Comparison of ENCODE assay signal across 17 cellular contexts in genomic region chr9:107248714-107249113, GRCh38. TPM values are rescaled to one million over a fixed set of nuclear protein-coding genes. Genes with fewer than 3 reads are reported as not detected.
DNase-seq lines count a peak whose midpoint lies in the region; ATAC-seq, FAIRE-seq and TF ChIP-seq lines count a peak whose summit lies in the region.
"Had no signal": no experiment of that assay in that cellular context is flagged by ENCODE, and none has a peak within 500 bp of the region (broad histone marks: within the 10 kb centered on the region; RNA-seq: fewer than 3 reads in every experiment).

No MANE protein-coding gene starts in this region.

- DNase-seq in HFFc6 (no peak), astrocyte (ENCODE audit: low read depth) (no peak), psoas muscle (no peak), GM12891 (ENCODE audit: insufficient read length, low spot score) (no peak)
- DNase-seq in stimulated activated naive CD8-positive, alpha-beta T cell treated with anti-CD3 and anti-CD28 coated beads, Interleukin-15, Interleukin-2, amounts not matched to agents 100 U/mL and 50 U/mL, for 24 hours, result no peak
- no peak for DNase-seq in activated naive CD4-positive, alpha-beta T cell treated with anti-CD3 and anti-CD28 coated beads for 36 hours
- DNase-seq in CD8-positive, alpha-beta memory T cell, result no peak
- DNase-seq: activated CD4-positive, alpha-beta T cell treated with anti-CD3 and anti-CD28 coated beads for 4 hours; activated CD8-positive, alpha-beta memory T cell treated with anti-CD3 and anti-CD28 coated beads, Interleukin-2, amount 50 U/mL, for 48 hours; activated naive CD4-positive, alpha-beta T cell treated with Interleukin-2 at 50 U/mL for 16 hours; AML-193; posterior cingulate gyrus had no signal

- H3K27me3 Mint-ChIP-seq in HFFc6 (ENCODE audit: insufficient read depth), result no peaks in the 10 kb centered on the region; the same call in 1 of the 2 replicates
- H3K27me3 Mint-ChIP-seq in astrocyte (ENCODE audit: low read depth, unreplicated experiment), result no peaks in the 10 kb centered on the region
- H3K27me3 Mint-ChIP-seq in activated naive CD4-positive, alpha-beta T cell treated with anti-CD3 and anti-CD28 coated beads for 36 hours (ENCODE audit: low read depth), result peaks cover 9% of the 10 kb centered on the region
- peaks cover 12 to 14% of the 10 kb centered on the region in 2 donors for H3K27me3 Mint-ChIP-seq in CD8-positive, alpha-beta memory T cell

- peak overlapping the region; percentile 65 for H3K27ac Mint-ChIP-seq in HFFc6
- peak overlapping the region; percentile 99 for H3K27ac Mint-ChIP-seq in astrocyte (ENCODE audit: unreplicated experiment)
- H3K27ac Mint-ChIP-seq in activated naive CD4-positive, alpha-beta T cell treated with anti-CD3 and anti-CD28 coated beads for 36 hours, result no peak overlapping the region
- H3K27ac Mint-ChIP-seq in CD8-positive, alpha-beta memory T cell, result no peak overlapping the region

- no peaks in the 10 kb centered on the region for H3K9me3 Mint-ChIP-seq in HFFc6
- H3K9me3 Mint-ChIP-seq in astrocyte (ENCODE audit: unreplicated experiment), result no peaks in the 10 kb centered on the region
- no peaks in the 10 kb centered on the region for H3K9me3 Mint-ChIP-seq in activated naive CD4-positive, alpha-beta T cell treated with anti-CD3 and anti-CD28 coated beads for 36 hours
- no peaks in the 10 kb centered on the region for H3K9me3 Mint-ChIP-seq in CD8-positive, alpha-beta memory T cell

- no peaks in the 10 kb centered on the region for H4K20me1 ChIP-seq in astrocyte (ENCODE audit: insufficient read depth, low read length)

- H3K4me2 ChIP-seq in astrocyte (ENCODE audit: low read length), result no peak overlapping the region

- H3K36me3 Mint-ChIP-seq in HFFc6 (ENCODE audit: low read depth), result no peaks in the 10 kb centered on the region
- H3K36me3 Mint-ChIP-seq in astrocyte (ENCODE audit: low read depth, unreplicated experiment), result peaks cover 4% of the 10 kb centered on the region
- no peaks in the 10 kb centered on the region for H3K36me3 Mint-ChIP-seq in activated naive CD4-positive, alpha-beta T cell treated with anti-CD3 and anti-CD28 coated beads for 36 hours (ENCODE audit: low read depth)
- H3K36me3 Mint-ChIP-seq in CD8-positive, alpha-beta memory T cell, result peaks cover 0 to 4% (median 0%) of the 10 kb centered on the region in 3 donors

- CTCF ChIA-PET in activated naive CD4-positive, alpha-beta T cell treated with anti-CD3 and anti-CD28 coated beads for 36 hours (lab: Charles Lee), result no interaction called here
- CTCF ChIA-PET in CD8-positive, alpha-beta memory T cell (lab: Charles Lee), result interaction anchor here (0.9 kb wide), 1 partner anchor 21 kb away, joined by 3 read pairs; no protein-coding TSS in a partner anchor

- H3K9me3 ChIP-seq in astrocyte (ENCODE audit: insufficient read depth, low read depth, low read length), result no peaks in the 10 kb centered on the region
- H3K9me3 ChIP-seq in liver (ENCODE audit: control insufficient read depth in 4 of 4, low read length in 3 of 4), result no peaks in the 10 kb centered on the region
- H3K9me3 ChIP-seq in psoas muscle, result no peaks in the 10 kb centered on the region
- H3K9me3 ChIP-seq in CD8-positive, alpha-beta memory T cell (ENCODE audit: low read length), result no peaks in the 10 kb centered on the region
- H3K9me3 ChIP-seq: ascending aorta had no signal

- peak overlapping the region; percentile 60 for H2AFZ ChIP-seq in astrocyte (ENCODE audit: low read depth, low read length)

- H3K9ac ChIP-seq in astrocyte (ENCODE audit: low read length) (no peak overlapping the region), liver (ENCODE audit: low read depth in 1 of 2, low read length in 2 of 2) (no peak overlapping the region)

- peak in 1 of 4 donors; percentile 23 for ATAC-seq in psoas muscle
- ATAC-seq in stimulated activated naive CD8-positive, alpha-beta T cell treated with anti-CD3 and anti-CD28 coated beads, Interleukin-15, Interleukin-2, amounts not matched to agents 100 U/mL and 50 U/mL, for 24 hours, result no peak

- WGBS in liver, result 48% methylated on average over 5 of the region's 5 CpGs
- 25 to 44% (median 29%) methylated on average over 5 of the region's 5 CpGs for WGBS in psoas muscle, 3 donors

- H3K27me3 ChIP-seq in astrocyte (ENCODE audit: insufficient read depth, low read length) (no peaks in the 10 kb centered on the region), liver (ENCODE audit: control insufficient read depth in 4 of 4, insufficient read depth in 4 of 4, low read length in 3 of 4) (no peaks in the 10 kb centered on the region), psoas muscle (ENCODE audit: insufficient read depth in 3 of 3, low read length in 2 of 3) (no peaks in the 10 kb centered on the region)
- no peaks in the 10 kb centered on the region for H3K27me3 ChIP-seq in CD8-positive, alpha-beta memory T cell (ENCODE audit: insufficient read depth, low read length, poor library complexity, severe bottlenecking)
- H3K27me3 ChIP-seq: ascending aorta had no signal

- H3K27ac ChIP-seq in astrocyte (ENCODE audit: low read depth, low read length), result no peak overlapping the region
- H3K27ac ChIP-seq in liver (ENCODE audit: low read depth in 1 of 2, low read length in 2 of 2), result peak overlapping the region; percentile 39 to 44
- H3K27ac ChIP-seq in psoas muscle, result peak overlapping the region; percentile 68
- H3K27ac ChIP-seq in CD8-positive, alpha-beta memory T cell (ENCODE audit: low read depth, low read length), result no peak overlapping the region
- H3K27ac ChIP-seq: ascending aorta had no signal

- TF ChIP-seq CTCF in HFFc6 (IDR thresholded peaks at IDR 0.05), result no peak
- no peak for TF ChIP-seq CTCF in astrocyte (IDR thresholded peaks at IDR 0.05; ENCODE audit: insufficient read depth, low read depth, low read length)
- TF ChIP-seq CTCF in liver (IDR thresholded peaks at IDR 0.05; ENCODE audit: low read depth, low read length, missing input control), result no peak
- no peak for TF ChIP-seq CTCF in psoas muscle (IDR thresholded peaks at IDR 0.05)

- intact Hi-C loops in psoas muscle (cut with DNase I), result no loop called here
- intact Hi-C loops in activated naive CD4-positive, alpha-beta T cell treated with anti-CD3 and anti-CD28 coated beads for 36 hours (cut with micrococcal nuclease), result no loop called here

- TF ChIP-seq POLR2A in GM12891 (IDR thresholded peaks at IDR 0.05; ENCODE audit: low read depth, low read length), result no peak

- H3K4me1 ChIP-seq in astrocyte (ENCODE audit: insufficient read depth, low read length) (peaks cover 20% of the 10 kb centered on the region), liver (ENCODE audit: control insufficient read depth in 4 of 4, insufficient read depth in 4 of 4, low read length in 3 of 4) (peaks cover 0 to 23% (median 16%) of the 10 kb centered on the region in 4 donors), psoas muscle (peaks cover 21% of the 10 kb centered on the region)
- H3K4me1 ChIP-seq in CD8-positive, alpha-beta memory T cell (ENCODE audit: insufficient read depth, low read length), result peaks cover 6% of the 10 kb centered on the region

- POLR2A ChIA-PET in CD8-positive, alpha-beta memory T cell (lab: Charles Lee), result no interaction called here

- FAIRE-seq in astrocyte (lab: Jason Lieb, UNC) (no peak), GM12891 (lab: Jason Lieb, UNC) (no peak)
- FAIRE-seq: colon, endothelial cell of umbilical vein, HTR-8/SVneo had no signal

- H3K36me3 ChIP-seq in astrocyte (ENCODE audit: insufficient read depth, low read length) (no peaks in the 10 kb centered on the region), liver (ENCODE audit: control insufficient read depth in 4 of 4, insufficient read depth in 3 of 4, low read depth in 1 of 4, low read length in 3 of 4) (no peaks in the 10 kb centered on the region), psoas muscle (ENCODE audit: insufficient read depth in 1 of 2, low read depth in 1 of 2) (no peaks in the 10 kb centered on the region)
- no peaks in the 10 kb centered on the region for H3K36me3 ChIP-seq in CD8-positive, alpha-beta memory T cell (ENCODE audit: insufficient read depth, low read length)
- H3K36me3 ChIP-seq: ascending aorta had no signal

- H3K4me1 Mint-ChIP-seq in HFFc6 (ENCODE audit: low read depth), result peaks cover 60% of the 10 kb centered on the region
- H3K4me1 Mint-ChIP-seq in astrocyte (ENCODE audit: low read depth, unreplicated experiment), result peaks cover 35% of the 10 kb centered on the region
- H3K4me1 Mint-ChIP-seq in activated naive CD4-positive, alpha-beta T cell treated with anti-CD3 and anti-CD28 coated beads for 36 hours (ENCODE audit: low read depth), result peaks cover 15% of the 10 kb centered on the region
- peaks cover 8 to 14% (median 9%) of the 10 kb centered on the region in 3 donors for H3K4me1 Mint-ChIP-seq in CD8-positive, alpha-beta memory T cell

- no peak overlapping the region for H3K4me3 ChIP-seq in astrocyte (ENCODE audit: insufficient read depth, low read depth, low read length)
- H3K4me3 ChIP-seq in liver (ENCODE audit: low read depth in 1 of 3, low read length in 3 of 3), result no peak overlapping the region
- peak overlapping the region; percentile 24 for H3K4me3 ChIP-seq in psoas muscle
- no peak overlapping the region for H3K4me3 ChIP-seq in CD8-positive, alpha-beta memory T cell (ENCODE audit: low read length)
- H3K4me3 ChIP-seq: ascending aorta had no signal

- no peaks in the 10 kb centered on the region for H3K79me2 ChIP-seq in astrocyte (ENCODE audit: insufficient read depth, low read length)

- H3K4me3 Mint-ChIP-seq in HFFc6, result peak overlapping the region; percentile 24
- peak overlapping the region; percentile 68 for H3K4me3 Mint-ChIP-seq in astrocyte (ENCODE audit: unreplicated experiment)
- no peak overlapping the region for H3K4me3 Mint-ChIP-seq in activated naive CD4-positive, alpha-beta T cell treated with anti-CD3 and anti-CD28 coated beads for 36 hours
- H3K4me3 Mint-ChIP-seq in CD8-positive, alpha-beta memory T cell, result no peak overlapping the region

- no peak for TF ChIP-seq RAD21 in liver (IDR thresholded peaks at IDR 0.05)

TF ChIP-seq in liver, 16 proteins besides CTCF, POLR2A, EP300 and RAD21 (continues in another document):
- TF ChIP-seq MAX (IDR thresholded peaks at IDR 0.05), result no peak

TF ChIP-seq in GM12891, 5 proteins besides CTCF, POLR2A, EP300 and RAD21:
- TF ChIP-seq SPI1 (IDR thresholded peaks at IDR 0.05; ENCODE audit: low read depth, low read length), result no peak
- TF ChIP-seq POLR2AphosphoS5 (IDR thresholded peaks at IDR 0.05; ENCODE audit: low read depth, low read length), result no peak
- TF ChIP-seq PAX5 (IDR thresholded peaks at IDR 0.05; ENCODE audit: insufficient read depth, low read length, severe bottlenecking), result no peak
- TF ChIP-seq TAF1 (IDR thresholded peaks at IDR 0.05; ENCODE audit: low read depth, low read length), result no peak

RNA-seq across cellular contexts. Expression of gene RAD23B, which starts 34.4 kb away (rescaled TPM):
- total RNA-seq in HFFc6 (2021; fragmentation: NEBNext Ultra II Directional; extraction: Animal tissue kit (Norgen Biotek cat#: 25700)), result 100 to 1,000 TPM; 196 to 222 (median 204) TPM
- total RNA-seq in astrocyte (163 and 205 TPM in 2 replicates), liver (100 to 1,000 TPM in 1 of 2 donors, 10 to 100 TPM in 1; 66.4 to 101 TPM), psoas muscle (100 to 1,000 TPM; 175 to 258 (median 233) TPM)
- polyA plus RNA-seq in liver (10 to 100 TPM; 13.6 to 56.8 TPM), psoas muscle (100 to 1,000 TPM; 126 to 283 (median 135) TPM)
- polyA plus RNA-seq in GM12891 (2012; ENCODE audit: low read depth, missing spikeins), result 48.3 TPM
- total RNA-seq in activated naive CD4-positive, alpha-beta T cell treated with anti-CD3 and anti-CD28 coated beads for 36 hours, result 100 to 1,000 TPM; 106 to 109 TPM
- total RNA-seq in CD8-positive, alpha-beta memory T cell, result 100 to 1,000 TPM; 146 to 150 TPM
- 12.1 TPM for polyA plus RNA-seq in CD8-positive, alpha-beta memory T cell

Comparison
In these comparisons a context has a peak if more than half of its experiments do, and no peak if none do; other contexts are left out.
1. H3K27ac Mint-ChIP-seq: peak in HFFc6 (single experiment) and astrocyte (single experiment); none in activated naive CD4-positive, alpha-beta T cell treated with anti-CD3 and anti-CD28 coated beads for 36 hours (single experiment) and CD8-positive, alpha-beta memory T cell (0 of 8).
2. H3K4me3 Mint-ChIP-seq: peak in HFFc6 (single experiment) and astrocyte (single experiment); none in activated naive CD4-positive, alpha-beta T cell treated with anti-CD3 and anti-CD28 coated beads for 36 hours (single experiment) and CD8-positive, alpha-beta memory T cell (0 of 7).
3. H3K27ac ChIP-seq: peak in liver (2 of 2) and psoas muscle (single experiment); none in astrocyte (single experiment) and CD8-positive, alpha-beta memory T cell (single experiment).